In genomic region chr22:29167032-29167911, GRCh38 we compare ENCODE assay signal across 7 cellular contexts.
DNase-seq lines count a peak whose midpoint lies in the region; ATAC-seq and FAIRE-seq lines count a peak whose summit lies in the region.

No MANE protein-coding gene starts in this region.

- DNase-seq in RCC 7860 (ENCODE audit: low spot score) (peak; percentile 93), glomerular visceral epithelial cell (ENCODE audit: extremely low spot score) (peak; percentile 66), DMS53 treated with DMSO at 0.1 percent for 48 hours (lab: John Stamatoyannopoulos, UW; ENCODE audit: unreplicated experiment) (no peak), NCI-H774 (lab: John Stamatoyannopoulos, UW) (no peak), COLO668 (lab: John Stamatoyannopoulos, UW; ENCODE audit: unreplicated experiment) (no peak)

- peak; percentile 86 for ATAC-seq in GM19035 (IDR thresholded peaks at IDR 0.05; ENCODE audit: unreplicated experiment)
- ATAC-seq in HG02885 (IDR thresholded peaks at IDR 0.05; ENCODE audit: poor library complexity, unreplicated experiment): peak; percentile 89

- FAIRE-seq in RCC 7860 (lab: Jason Lieb, UNC): peak; percentile 87

Comparison
In these comparisons a context has a peak if more than half of its experiments do, and no peak if none do; other contexts are left out.
1. DNase-seq: peak in RCC 7860 (single experiment) and glomerular visceral epithelial cell (single experiment); none in DMS53 treated with DMSO at 0.1 percent for 48 hours (single experiment), NCI-H774 (single experiment) and COLO668 (single experiment).